ENCODE assay signal across 9 cellular contexts in the genomic region with DNA sequence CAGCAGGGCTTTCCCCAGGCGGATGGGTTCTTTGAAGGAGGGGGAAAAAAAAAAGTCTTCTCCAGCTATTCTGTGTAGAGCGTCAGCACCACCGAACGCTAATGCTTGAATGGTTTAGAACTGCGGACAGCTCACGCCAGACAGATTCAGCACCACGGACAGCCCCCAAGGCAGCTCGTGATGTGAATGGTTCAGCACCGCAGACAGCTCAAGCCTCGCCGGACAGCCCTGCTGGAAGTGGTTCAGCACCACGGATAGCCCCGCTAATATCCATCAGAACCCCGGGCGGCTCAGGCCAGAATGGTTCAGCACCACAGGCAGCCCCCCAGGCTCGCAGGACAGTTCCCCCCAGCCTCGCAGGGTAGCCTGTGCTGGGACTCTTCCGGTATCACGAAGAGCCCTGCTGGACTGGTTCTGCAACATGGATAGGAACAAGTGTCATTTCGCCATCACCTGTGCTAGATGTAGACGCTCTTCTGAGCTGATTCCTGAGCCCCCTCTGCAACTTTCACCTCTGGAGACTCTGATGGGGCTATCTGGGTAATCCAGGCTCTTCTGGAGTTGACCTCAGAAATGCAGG. TPM values are rescaled to one million over a fixed set of nuclear protein-coding genes. Genes with fewer than 3 reads are reported as not detected.
DNase-seq lines count a peak whose midpoint lies in the region; ATAC-seq and TF ChIP-seq lines count a peak whose summit lies in the region.
"Had no signal": no experiment of that assay in that cellular context is flagged by ENCODE, and none has a peak within 500 bp of the region (broad histone marks: within the 10 kb centered on the region; RNA-seq: fewer than 3 reads in every experiment).

No MANE protein-coding gene starts in this region.

- peak; percentile 68 to 77 for ATAC-seq in stimulated activated naive B cell treated with anti-CD40 and anti-IgM and Interleukin-4, amounts not matched to agents 10 μg/mL and 1 μg/mL and 100 μg/mL, for 72 hours (replicated peaks)
- no peak for ATAC-seq in HG03342 (IDR thresholded peaks at IDR 0.05; ENCODE audit: unreplicated experiment)
- no peak for ATAC-seq in GM18520 (IDR thresholded peaks at IDR 0.05; ENCODE audit: unreplicated experiment)
- no peak for ATAC-seq in HG02678 (IDR thresholded peaks at IDR 0.05; ENCODE audit: unreplicated experiment)

- no peaks in the 10 kb centered on the region for H3K27me3 ChIP-seq in H7 (ENCODE audit: control insufficient read depth, insufficient read depth, low read length)
- H3K27me3 ChIP-seq in liver (ENCODE audit: control insufficient read depth in 4 of 4, insufficient read depth in 4 of 4, low read length in 3 of 4): peaks cover 0 to 6% (median 0%) of the 10 kb centered on the region in 4 donors

- H3K27me3 Mint-ChIP-seq in stimulated activated naive B cell treated with anti-CD40 and anti-IgM and Interleukin-4, amounts not matched to agents 10 μg/mL and 1 μg/mL and 100 μg/mL, for 72 hours: peaks cover 10 to 33% of the 10 kb centered on the region in 2 donors

- peaks cover 0 to 2% of the 10 kb centered on the region in 2 donors for H3K4me1 Mint-ChIP-seq in stimulated activated naive B cell treated with anti-CD40 and anti-IgM and Interleukin-4, amounts not matched to agents 10 μg/mL and 1 μg/mL and 100 μg/mL, for 72 hours

- no peak for TF ChIP-seq CTCF in liver (IDR thresholded peaks at IDR 0.05; ENCODE audit: low read depth, low read length, missing input control)

- no peak overlapping the region for H3K27ac ChIP-seq in liver (ENCODE audit: low read depth in 1 of 2, low read length in 2 of 2)

- H3K4me1 ChIP-seq in liver (ENCODE audit: control insufficient read depth in 4 of 4, insufficient read depth in 4 of 4, low read length in 3 of 4): no peaks in the 10 kb centered on the region

- peak; percentile 80 for DNase-seq in H7
- DNase-seq in RPMI7951 (ENCODE audit: low read depth): peak; percentile 82
- DNase-seq in dermis blood vessel endothelial cell: peak; percentile 87
- DNase-seq in stimulated activated naive B cell treated with anti-CD40 and anti-IgM and Interleukin-4, amounts not matched to agents 10 μg/mL and 1 μg/mL and 100 μg/mL, for 72 hours: peak; percentile 58

- H3K36me3 Mint-ChIP-seq in stimulated activated naive B cell treated with anti-CD40 and anti-IgM and Interleukin-4, amounts not matched to agents 10 μg/mL and 1 μg/mL and 100 μg/mL, for 72 hours: peaks cover 12 to 19% of the 10 kb centered on the region in 2 donors

- WGBS in liver: 13% methylated on average over 21 of the region's 21 CpGs

- H3K27ac Mint-ChIP-seq in stimulated activated naive B cell treated with anti-CD40 and anti-IgM and Interleukin-4, amounts not matched to agents 10 μg/mL and 1 μg/mL and 100 μg/mL, for 72 hours: no peak overlapping the region

- H3K9ac ChIP-seq in liver (ENCODE audit: low read depth in 1 of 2, low read length in 2 of 2): no peak overlapping the region

- TF ChIP-seq RAD21 in liver (IDR thresholded peaks at IDR 0.05): no peak

- no peak overlapping the region for H3K4me3 Mint-ChIP-seq in stimulated activated naive B cell treated with anti-CD40 and anti-IgM and Interleukin-4, amounts not matched to agents 10 μg/mL and 1 μg/mL and 100 μg/mL, for 72 hours

- H3K9me3 ChIP-seq in liver (ENCODE audit: control insufficient read depth in 4 of 4, low read length in 3 of 4): peaks cover 20 to 30% (median 25%) of the 10 kb centered on the region in 4 donors

- no peaks in the 10 kb centered on the region for H3K36me3 ChIP-seq in H7 (replicated peaks; ENCODE audit: control insufficient read depth, insufficient read depth, low read length)
- no peaks in the 10 kb centered on the region for H3K36me3 ChIP-seq in liver (ENCODE audit: control insufficient read depth in 4 of 4, insufficient read depth in 3 of 4, low read depth in 1 of 4, low read length in 3 of 4)

- H3K4me3 ChIP-seq in H7 (ENCODE audit: insufficient read depth, low read depth, low read length): no peak overlapping the region
- no peak overlapping the region for H3K4me3 ChIP-seq in liver (ENCODE audit: low read depth in 1 of 3, low read length in 3 of 3)

- H3K9me3 Mint-ChIP-seq in stimulated activated naive B cell treated with anti-CD40 and anti-IgM and Interleukin-4, amounts not matched to agents 10 μg/mL and 1 μg/mL and 100 μg/mL, for 72 hours: peaks cover 23 to 29% of the 10 kb centered on the region in 2 donors

TF ChIP-seq in liver, 16 proteins besides CTCF, POLR2A, EP300 and RAD21:
- TF ChIP-seq NR2F2 (IDR thresholded peaks at IDR 0.05) (no peak), FOXA2 (IDR thresholded peaks at IDR 0.05) (no peak), SP1 (IDR thresholded peaks at IDR 0.05) (no peak)
- TF ChIP-seq, protein P1, sequence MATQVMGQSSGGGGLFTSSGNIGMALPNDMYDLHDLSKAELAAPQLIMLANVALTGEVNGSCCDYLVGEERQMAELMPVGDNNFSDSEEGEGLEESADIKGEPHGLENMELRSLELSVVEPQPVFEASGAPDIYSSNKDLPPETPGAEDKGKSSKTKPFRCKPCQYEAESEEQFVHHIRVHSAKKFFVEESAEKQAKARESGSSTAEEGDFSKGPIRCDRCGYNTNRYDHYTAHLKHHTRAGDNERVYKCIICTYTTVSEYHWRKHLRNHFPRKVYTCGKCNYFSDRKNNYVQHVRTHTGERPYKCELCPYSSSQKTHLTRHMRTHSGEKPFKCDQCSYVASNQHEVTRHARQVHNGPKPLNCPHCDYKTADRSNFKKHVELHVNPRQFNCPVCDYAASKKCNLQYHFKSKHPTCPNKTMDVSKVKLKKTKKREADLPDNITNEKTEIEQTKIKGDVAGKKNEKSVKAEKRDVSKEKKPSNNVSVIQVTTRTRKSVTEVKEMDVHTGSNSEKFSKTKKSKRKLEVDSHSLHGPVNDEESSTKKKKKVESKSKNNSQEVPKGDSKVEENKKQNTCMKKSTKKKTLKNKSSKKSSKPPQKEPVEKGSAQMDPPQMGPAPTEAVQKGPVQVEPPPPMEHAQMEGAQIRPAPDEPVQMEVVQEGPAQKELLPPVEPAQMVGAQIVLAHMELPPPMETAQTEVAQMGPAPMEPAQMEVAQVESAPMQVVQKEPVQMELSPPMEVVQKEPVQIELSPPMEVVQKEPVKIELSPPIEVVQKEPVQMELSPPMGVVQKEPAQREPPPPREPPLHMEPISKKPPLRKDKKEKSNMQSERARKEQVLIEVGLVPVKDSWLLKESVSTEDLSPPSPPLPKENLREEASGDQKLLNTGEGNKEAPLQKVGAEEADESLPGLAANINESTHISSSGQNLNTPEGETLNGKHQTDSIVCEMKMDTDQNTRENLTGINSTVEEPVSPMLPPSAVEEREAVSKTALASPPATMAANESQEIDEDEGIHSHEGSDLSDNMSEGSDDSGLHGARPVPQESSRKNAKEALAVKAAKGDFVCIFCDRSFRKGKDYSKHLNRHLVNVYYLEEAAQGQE (IDR thresholded peaks at IDR 0.05): peak; percentile 99

RNA-seq across cellular contexts. Expression of a gene that starts 4.9 kb away (rescaled TPM):
- total RNA-seq in H7 (2014; rRNA removed; shearing (Covaris generic)): not detected in 2 replicates
- total RNA-seq in RPMI7951 (2014; rRNA removed; shearing (Covaris generic)): 0.36 TPM in 1 of 2 replicates, not detected in the other
- total RNA-seq in dermis blood vessel endothelial cell (0.17 and 0.33 TPM in 2 replicates), liver (under 1 TPM in 1 of 2 donors, not detected in 1; 0.28 TPM)
- not detected for polyA plus RNA-seq in liver
- total RNA-seq: mononuclear cell had no signal

RNA-seq across cellular contexts. Expression of a gene that starts 33.5 kb away (rescaled TPM):
- total RNA-seq in H7 (2014; rRNA removed; shearing (Covaris generic)): not detected in 2 replicates
- 0.24 TPM in 1 of 2 replicates, not detected in the other for total RNA-seq in RPMI7951 (2014; rRNA removed; shearing (Covaris generic))
- total RNA-seq in dermis blood vessel endothelial cell: 0.65 and 0.68 TPM in 2 replicates
- 1 to 10 TPM; 1.2 to 2.3 TPM for total RNA-seq in liver
- polyA plus RNA-seq in liver: under 1 TPM; 0.19 to 0.35 TPM

RNA-seq across cellular contexts. Expression of a gene that starts 43.0 kb away (rescaled TPM):
- 9.9 and 11.0 TPM in 2 replicates for total RNA-seq in H7 (2014; rRNA removed; shearing (Covaris generic))
- total RNA-seq in RPMI7951 (2014; rRNA removed; shearing (Covaris generic)): 6.0 and 8.3 TPM in 2 replicates
- total RNA-seq in dermis blood vessel endothelial cell: 14.7 and 19.1 TPM in 2 replicates
- 1 to 10 TPM; 2.2 to 3.4 TPM for total RNA-seq in liver
- polyA plus RNA-seq in liver: 1 to 10 TPM in 1 of 2 donors, under 1 TPM in 1; 0.46 to 1.4 TPM

Comparison
In these comparisons a context has a peak if more than half of its experiments do, and no peak if none do; other contexts are left out.
1. ATAC-seq: peak in stimulated activated naive B cell treated with anti-CD40 and anti-IgM and Interleukin-4, amounts not matched to agents 10 μg/mL and 1 μg/mL and 100 μg/mL, for 72 hours (2 of 2); none in HG03342 (single experiment), GM18520 (single experiment) and HG02678 (single experiment).
2. Peak in every context shown above with its lines, with median percentiles within 50 percentile points of each other: DNase-seq.